12 cellular contexts compared by ENCODE assay signal in the genomic region with DNA sequence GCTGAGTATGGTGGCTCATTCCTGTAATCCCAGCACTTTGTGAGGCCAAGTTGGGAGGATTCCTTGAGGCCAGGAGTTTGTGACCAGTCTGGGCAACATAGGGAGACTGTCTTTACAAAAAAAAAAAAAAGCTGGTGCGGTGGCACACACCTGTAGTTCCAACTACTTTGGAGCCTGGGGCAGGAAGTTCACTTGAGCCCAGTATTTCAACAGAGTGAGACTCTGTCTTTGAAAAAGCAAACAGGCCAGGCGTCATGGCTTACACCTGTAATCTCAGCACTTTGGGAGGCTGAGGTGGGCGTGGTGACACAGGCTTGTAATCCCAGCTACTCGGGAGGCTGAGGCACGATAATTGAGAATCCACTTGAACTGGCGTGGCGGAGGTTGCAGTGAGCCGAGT. TPM values are rescaled to one million over a fixed set of nuclear protein-coding genes. Genes with fewer than 3 reads are reported as not detected.
"Had no signal": no experiment of that assay in that cellular context is flagged by ENCODE, and none has a peak within 500 bp of the region (broad histone marks: within the 10 kb centered on the region; RNA-seq: fewer than 3 reads in every experiment).

No MANE protein-coding gene starts in this region.

- H3K27ac ChIP-seq: GM23248 had no signal

- H2AFZ ChIP-seq: GM23248, GM23338 had no signal

- H3K9me3 Mint-ChIP-seq: GM23338, H9, HFFc6 had no signal

- H3K9me3 ChIP-seq: HAP-1 had no signal

- FAIRE-seq: H1, H54 had no signal

- ATAC-seq: GM23338, HCT116 had no signal

- H3K4me3 Mint-ChIP-seq: GM23338, H9, HFFc6 had no signal

- H3K4me2 ChIP-seq: GM23338 had no signal

- H3K4me1 Mint-ChIP-seq: GM23338, H9 had no signal

- H3K9ac ChIP-seq: GM23248 had no signal

- H3K4me1 ChIP-seq: HAP-1 had no signal

- H3K4me3 ChIP-seq: GM23248, GM23338, HAP-1 had no signal

- DNase-seq: GM23248, GOT3, H7, H9, HCEC 1CT, HFFc6 had no signal

- H3K27ac Mint-ChIP-seq: GM23338, H9, HFFc6 had no signal

RNA-seq across cellular contexts. Expression of a gene that starts 31.2 kb away (rescaled TPM):
- total RNA-seq: GM23248, GM23338, H1, H4, H7, H9, HFFc6 had no signal
- polyA plus RNA-seq: GM23248, GM23338, H1 had no signal
